13 cellular contexts compared by ENCODE assay signal in the genomic region with DNA sequence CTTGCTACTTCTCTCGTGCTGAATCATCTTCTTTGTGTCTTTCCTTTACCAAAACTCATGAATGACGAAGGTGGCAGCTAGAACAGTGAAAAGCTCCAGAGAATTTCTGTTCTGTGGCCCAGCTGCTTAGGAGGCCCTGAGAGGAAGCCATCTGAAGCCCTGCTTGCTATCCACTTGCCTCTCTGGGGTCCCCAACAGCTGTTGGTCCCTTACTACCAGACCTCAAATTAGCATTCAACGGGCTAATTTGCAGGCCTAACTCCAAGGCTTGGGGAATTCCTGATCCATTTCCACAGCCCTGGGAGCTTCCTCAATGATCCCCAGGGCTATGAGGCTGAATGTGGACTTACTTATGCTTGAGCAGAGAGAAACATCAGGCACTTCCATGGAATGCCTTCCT.
"Had no signal": no experiment of that assay in that cellular context is flagged by ENCODE, and none has a peak within 500 bp of the region (broad histone marks: within the 10 kb centered on the region; RNA-seq: fewer than 3 reads in every experiment).

No MANE protein-coding gene starts in this region.

- H3K4me3 ChIP-seq: dorsolateral prefrontal cortex, ovary, SJSA1, transverse colon had no signal

- H3K9me3 ChIP-seq: ovary, SJSA1, transverse colon had no signal

- DNase-seq: activated CD4-positive, alpha-beta T cell treated with anti-CD3 and anti-CD28 coated beads, Interleukin-2, amount 50 U/mL, for 1 hour; activated CD4-positive, CD25-positive, alpha-beta regulatory T cell; activated naive CD4-positive, alpha-beta T cell; activated T-cell treated with anti-CD3 and anti-CD28 coated beads for 4 hours; dorsolateral prefrontal cortex; endodermal cell; erythroblast; kidney glomerular epithelial cell; nephron progenitor cell; ovary; stimulated activated naive B cell treated with anti-CD40 and anti-IgM and Interleukin-4, amounts not matched to agents 10 μg/mL and 1 μg/mL and 100 μg/mL, for 72 hours; transverse colon had no signal

- ATAC-seq: stimulated activated naive B cell treated with anti-CD40 and anti-IgM and Interleukin-4, amounts not matched to agents 10 μg/mL and 1 μg/mL and 100 μg/mL, for 72 hours had no signal

- H3K27me3 ChIP-seq: ovary, SJSA1, transverse colon had no signal

- H3K36me3 ChIP-seq: ovary, transverse colon had no signal

- H3K27ac ChIP-seq: dorsolateral prefrontal cortex, ovary, SJSA1 had no signal
